Comparison of ENCODE assay signal across 9 cellular contexts in the genomic region with DNA sequence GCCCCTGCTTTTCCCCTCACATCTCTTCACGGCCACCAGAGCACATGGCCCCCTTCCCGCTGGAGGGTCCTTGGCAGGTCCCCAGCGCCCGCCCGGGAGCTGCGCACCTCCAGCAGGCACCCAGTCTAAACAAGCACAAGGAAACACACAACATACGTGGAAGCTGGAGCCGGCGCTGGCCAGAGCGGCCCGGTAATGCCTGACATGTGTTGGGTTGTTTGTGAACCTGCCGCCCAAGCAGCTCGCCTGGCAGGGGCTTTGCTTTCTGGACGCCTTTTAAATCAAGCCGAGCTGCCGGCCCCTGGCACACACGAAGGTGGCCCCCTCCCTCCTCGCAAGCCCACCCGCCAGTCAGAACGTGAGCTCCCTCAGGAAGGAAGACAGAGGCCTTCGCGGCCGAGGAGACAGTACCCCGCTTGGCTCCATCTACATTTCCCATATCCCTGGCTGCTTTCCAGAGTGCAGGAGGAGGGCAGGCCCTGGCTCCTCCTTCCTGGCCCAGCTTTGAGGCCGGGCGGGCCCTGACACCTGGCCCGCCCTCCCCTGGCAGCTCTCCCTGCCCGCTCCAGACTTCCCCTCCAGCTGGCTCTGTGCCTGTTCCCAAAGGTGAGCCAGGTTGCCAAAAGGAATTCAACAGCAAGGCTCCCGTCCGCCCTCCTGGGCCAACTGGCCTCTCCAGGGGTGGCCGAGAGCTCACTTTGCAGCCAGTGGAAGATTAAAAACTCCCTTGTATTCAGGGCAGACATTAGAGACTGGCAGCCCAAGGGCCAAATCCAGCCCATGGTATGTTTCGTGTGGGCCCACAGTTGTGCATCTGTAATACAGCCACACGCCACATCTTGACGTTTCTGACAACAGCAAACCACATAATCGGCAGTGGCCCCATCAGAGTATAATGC. TPM values are rescaled to one million over a fixed set of nuclear protein-coding genes. Genes with fewer than 3 reads are reported as not detected.
A peak's percentile ranks its signal among the peaks of the same experiment; 100 is the strongest.
DNase-seq lines count a peak whose midpoint lies in the region; ATAC-seq, FAIRE-seq and TF ChIP-seq lines count a peak whose summit lies in the region.
"Had no signal": no experiment of that assay in that cellular context is flagged by ENCODE, and none has a peak within 500 bp of the region (broad histone marks: within the 10 kb centered on the region; RNA-seq: fewer than 3 reads in every experiment).

No MANE protein-coding gene starts in this region.

- H4K20me1 ChIP-seq in HepG2 (ENCODE audit: insufficient read depth, low read length): no peaks in the 10 kb centered on the region

- CTCF ChIA-PET in HepG2 (lab: Yijun Ruan, JAX; ENCODE audit: low intra/inter-chr PET ratio, low total read pairs): no interaction called here

- H3K36me3 ChIP-seq in breast epithelium (no peaks in the 10 kb centered on the region), HepG2 (replicated peaks in 1 of 2; ENCODE audit: control insufficient read depth in 1 of 2, insufficient read depth in 2 of 2, low read length in 2 of 2) (no peaks in the 10 kb centered on the region), vagina (no peaks in the 10 kb centered on the region)

- TF ChIP-seq CTCF in breast epithelium (IDR thresholded peaks at IDR 0.05) (no peak), HepG2 (CRISPR knock-in tag; IDR thresholded peaks at IDR 0.05) (peak; percentile 38), vagina (IDR thresholded peaks at IDR 0.05) (no peak)

- no peak overlapping the region for H2AFZ ChIP-seq in HepG2 (ENCODE audit: low read length)

- no peaks in the 10 kb centered on the region for H3K27me3 ChIP-seq in breast epithelium
- no peaks in the 10 kb centered on the region for H3K27me3 ChIP-seq in HepG2 (ENCODE audit: control insufficient read depth in 1 of 2, insufficient read depth in 2 of 2, low read length in 2 of 2)
- H3K27me3 ChIP-seq in vagina: no peaks in the 10 kb centered on the region

- peak; percentile 63 for FAIRE-seq in HepG2 (lab: Jason Lieb, UNC)

- H3K4me1 ChIP-seq in breast epithelium (peaks cover 13 to 14% of the 10 kb centered on the region in 2 donors), HepG2 (ENCODE audit: insufficient read depth, low read length) (peaks cover 16% of the 10 kb centered on the region), vagina (peaks cover 40% of the 10 kb centered on the region)

- POLR2A ChIA-PET in HepG2 (lab: Yijun Ruan, JAX): interaction anchor here (0.8 to 1.4 kb wide), 6 partner anchors 21 to 174 kb away, joined by 3 to 7 read pairs (median 4); no protein-coding TSS in a partner anchor

- intact Hi-C loops in breast epithelium (cut with DNase I; ENCODE audit: low total_unique reads): no loop called here
- intact Hi-C loops in HepG2 (cut with micrococcal nuclease; ENCODE audit: unreplicated experiment): no loop called here
- intact Hi-C loops in vagina (cut with DNase I): no loop called here

- TF ChIP-seq RAD21 in HepG2 (CRISPR knock-in tag; IDR thresholded peaks at IDR 0.05): no peak

- TF ChIP-seq EP300 in HepG2 (IDR thresholded peaks at IDR 0.05; ENCODE audit: low read depth in 2 of 2, low read length in 2 of 2): no peak
- no peak for TF ChIP-seq EP300 in HepG2 (CRISPR knock-in tag; IDR thresholded peaks at IDR 0.05; ENCODE audit: borderline replicate concordance)

- no peak overlapping the region for H3K9ac ChIP-seq in HepG2 (ENCODE audit: insufficient read depth, low read depth, low read length)

- ATAC-seq in HepG2 (peak; percentile 83), HG03095 (IDR thresholded peaks at IDR 0.05; ENCODE audit: unreplicated experiment) (no peak), HG02798 (IDR thresholded peaks at IDR 0.05; ENCODE audit: poor library complexity, unreplicated experiment) (no peak), GM18520 (IDR thresholded peaks at IDR 0.05; ENCODE audit: unreplicated experiment) (no peak)

- DNase-seq in NCI-H2227 (lab: John Stamatoyannopoulos, UW; ENCODE audit: unreplicated experiment) (peak; percentile 31), NCI-H2227 treated with DMSO at 0.1 percent for 48 hours (lab: John Stamatoyannopoulos, UW) (no peak), breast epithelium (ENCODE audit: low spot score in 2 of 2) (peak; percentile 95 to 96), HepG2 (ENCODE audit: low spot score) (peak; percentile 63), vagina (ENCODE audit: extremely low spot score in 2 of 2) (no peak)

- peak overlapping the region; percentile 58 for H3K4me2 ChIP-seq in HepG2 (ENCODE audit: low read depth, low read length)

- H3K9me3 ChIP-seq in breast epithelium: no peaks in the 10 kb centered on the region
- H3K9me3 ChIP-seq in HepG2 (ENCODE audit: low read length): no peaks in the 10 kb centered on the region
- no peaks in the 10 kb centered on the region for H3K9me3 ChIP-seq in vagina

- TF ChIP-seq POLR2A in breast epithelium (IDR thresholded peaks at IDR 0.05): no peak
- no peak for TF ChIP-seq POLR2A in HepG2 (IDR thresholded peaks at IDR 0.05; ENCODE audit: insufficient read depth in 1 of 2, low read depth in 2 of 2, low read length in 2 of 2)
- no peak for TF ChIP-seq POLR2A in vagina (IDR thresholded peaks at IDR 0.05)

- no TSS peak for BruUV-seq in HepG2 (replicated peaks; lab: Mats Ljungman, UMichigan)

- 22% methylated on average over 14 of the region's 35 CpGs for WGBS in HepG2 (ENCODE audit: low lambda C conversion rate)

- H3K79me2 ChIP-seq in HepG2 (ENCODE audit: insufficient read depth, low read length): no peaks in the 10 kb centered on the region

- peak overlapping the region in 2 of 3 donors; percentile 27 to 46 for H3K4me3 ChIP-seq in breast epithelium
- H3K4me3 ChIP-seq in HepG2 (replicated peaks in 1 of 3; ENCODE audit: insufficient read depth in 1 of 3, low read depth in 2 of 3, low read length in 3 of 3): peak overlapping the region in 1 of 3 experiments; percentile 39; a peak in 1 of 6 replicates
- H3K4me3 ChIP-seq in vagina: no peak overlapping the region

- in situ Hi-C loops in HepG2 (cut with HindIII; ENCODE audit: extremely low pct_ligation_motif_present, low pct_unique_long_range_greater_than_20kb): no loop called here

- H3K27ac ChIP-seq in breast epithelium (peak overlapping the region; percentile 83 to 86), HepG2 (ENCODE audit: extremely low read length, insufficient read depth, low read length) (no peak overlapping the region), vagina (peak overlapping the region; percentile 28)

TF ChIP-seq in HepG2, 621 proteins besides CTCF, POLR2A, EP300 and RAD21 (continues in another document):
- TF ChIP-seq HNRNPL (IDR thresholded peaks at IDR 0.05; ENCODE audit: low read depth, low read length) (peak; percentile 87), MYC (CRISPR knock-in tag; IDR thresholded peaks at IDR 0.05; ENCODE audit: borderline replicate concordance) (0 out of 2 replicates have a peak, but pooled peaks have one; percentile 19), ZNF460 (CRISPR knock-in tag; IDR thresholded peaks at IDR 0.05; ENCODE audit: borderline replicate concordance) (no peak)
- TF ChIP-seq, protein P1, sequence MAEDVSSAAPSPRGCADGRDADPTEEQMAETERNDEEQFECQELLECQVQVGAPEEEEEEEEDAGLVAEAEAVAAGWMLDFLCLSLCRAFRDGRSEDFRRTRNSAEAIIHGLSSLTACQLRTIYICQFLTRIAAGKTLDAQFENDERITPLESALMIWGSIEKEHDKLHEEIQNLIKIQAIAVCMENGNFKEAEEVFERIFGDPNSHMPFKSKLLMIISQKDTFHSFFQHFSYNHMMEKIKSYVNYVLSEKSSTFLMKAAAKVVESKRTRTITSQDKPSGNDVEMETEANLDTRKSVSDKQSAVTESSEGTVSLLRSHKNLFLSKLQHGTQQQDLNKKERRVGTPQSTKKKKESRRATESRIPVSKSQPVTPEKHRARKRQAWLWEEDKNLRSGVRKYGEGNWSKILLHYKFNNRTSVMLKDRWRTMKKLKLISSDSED (CRISPR knock-in tag; IDR thresholded peaks at IDR 0.05): no peak
- TF ChIP-seq, protein P2, sequence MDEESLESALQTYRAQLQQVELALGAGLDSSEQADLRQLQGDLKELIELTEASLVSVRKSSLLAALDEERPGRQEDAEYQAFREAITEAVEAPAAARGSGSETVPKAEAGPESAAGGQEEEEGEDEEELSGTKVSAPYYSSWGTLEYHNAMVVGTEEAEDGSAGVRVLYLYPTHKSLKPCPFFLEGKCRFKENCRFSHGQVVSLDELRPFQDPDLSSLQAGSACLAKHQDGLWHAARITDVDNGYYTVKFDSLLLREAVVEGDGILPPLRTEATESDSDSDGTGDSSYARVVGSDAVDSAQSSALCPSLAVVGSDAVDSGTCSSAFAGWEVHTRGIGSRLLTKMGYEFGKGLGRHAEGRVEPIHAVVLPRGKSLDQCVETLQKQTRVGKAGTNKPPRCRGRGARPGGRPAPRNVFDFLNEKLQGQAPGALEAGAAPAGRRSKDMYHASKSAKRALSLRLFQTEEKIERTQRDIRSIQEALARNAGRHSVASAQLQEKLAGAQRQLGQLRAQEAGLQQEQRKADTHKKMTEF (CRISPR knock-in tag; IDR thresholded peaks at IDR 0.05): no peak

RNA-seq across cellular contexts. Expression of a gene that starts 28.7 kb away (rescaled TPM):
- total RNA-seq in breast epithelium (1 to 10 TPM; 1.0 to 4.9 (median 2.2) TPM), HepG2 (2016; rRNA removed; fragmentation: Illumina TruSeq; extraction: Trizol) (0.04 TPM in 1 of 2 replicates, not detected in the other), vagina (0.98 TPM)
- total RNA-seq in HepG2 (2016; cell fraction: cytosol; rRNA removed; fragmentation: Illumina TruSeq; extraction: Trizol; ENCODE audit: low read depth): not detected in 2 replicates
- 0.04 TPM in 1 of 2 replicates, not detected in the other for total RNA-seq in HepG2 (2016; cell fraction: insoluble cytoplasmic fraction; rRNA removed; fragmentation: Illumina TruSeq; extraction: Trizol)
- total RNA-seq in HepG2 (2016; cell fraction: membrane; rRNA removed; fragmentation: Illumina TruSeq; extraction: Trizol): not detected in 2 replicates
- total RNA-seq in HepG2 (2016; cell fraction: nucleus; rRNA removed; fragmentation: Illumina TruSeq; extraction: Trizol): not detected in 2 replicates
- 0.13 and 0.16 TPM in 2 replicates for polyA plus RNA-seq in HepG2 (2011; rRNA removed)
- 0.16 and 0.19 TPM in 2 replicates for polyA plus RNA-seq in HepG2 (2011; cell fraction: cytosol; rRNA removed)
- 0.23 and 0.37 TPM in 2 replicates for polyA plus RNA-seq in HepG2 (2011; cell fraction: nucleus; rRNA removed)
- polyA plus RNA-seq in HepG2 (2012): 0.36 and 0.49 TPM in 2 replicates
- polyA plus RNA-seq in HepG2 (2016; cell fraction: cytosol; fragmentation: Illumina TruSeq; extraction: Trizol; ENCODE audit: low read depth): not detected in 2 replicates
- not detected in 2 replicates for polyA plus RNA-seq in HepG2 (2016; cell fraction: insoluble cytoplasmic fraction; fragmentation: Illumina TruSeq; extraction: Trizol; ENCODE audit: low read depth)
- 0.08 TPM in 1 of 2 replicates, not detected in the other for polyA plus RNA-seq in HepG2 (2016; cell fraction: membrane; fragmentation: Illumina TruSeq; extraction: Trizol; ENCODE audit: low read depth)
- polyA plus RNA-seq in HepG2 (2016; cell fraction: nucleus; fragmentation: Illumina TruSeq; extraction: Trizol; ENCODE audit: insufficient read depth, low read depth): 0.31 and 0.66 TPM in 2 replicates
- not detected in 2 replicates for polyA minus RNA-seq in HepG2 (2011; rRNA and poly(A)+ RNA removed; ENCODE audit: low replicate concordance)
- not detected in 2 replicates for polyA minus RNA-seq in HepG2 (2011; cell fraction: cytosol; rRNA and poly(A)+ RNA removed)
- polyA minus RNA-seq in HepG2 (2011; cell fraction: nucleus; rRNA and poly(A)+ RNA removed): not detected in 2 replicates
- polyA plus RNA-seq: neural cell had no signal

Comparison
In these comparisons a context has a peak if more than half of its experiments do, and no peak if none do; other contexts are left out.
1. DNase-seq: peak in NCI-H2227 (single experiment), breast epithelium (2 of 2) and HepG2 (single experiment); none in NCI-H2227 treated with DMSO at 0.1 percent for 48 hours (single experiment) and vagina (0 of 2).
2. H3K4me3 ChIP-seq: peak in breast epithelium (2 of 3); none in vagina (0 of 2).